21 cellular contexts compared by ENCODE assay signal in genomic region chr22:48772286-48772907, GRCh38.
DNase-seq lines count a peak whose midpoint lies in the region; ATAC-seq and TF ChIP-seq lines count a peak whose summit lies in the region.
"Had no signal": no experiment of that assay in that cellular context is flagged by ENCODE, and none has a peak within 500 bp of the region (broad histone marks: within the 10 kb centered on the region; RNA-seq: fewer than 3 reads in every experiment).

No MANE protein-coding gene starts in this region.

- H3K4me3 Mint-ChIP-seq in endodermal cell = no peak overlapping the region
- H3K4me3 Mint-ChIP-seq: CD4-positive, CD25-positive, alpha-beta regulatory T cell; CD8-positive, alpha-beta memory T cell; GM23338 had no signal

- no peaks in the 10 kb centered on the region for H3K27me3 Mint-ChIP-seq in endodermal cell (ENCODE audit: insufficient read depth)

- H3K27me3 ChIP-seq in endodermal cell (ENCODE audit: control insufficient read depth, insufficient read depth, low read length, poor library complexity, severe bottlenecking) (no peaks in the 10 kb centered on the region), lung (ENCODE audit: control insufficient read depth, insufficient read depth) (no peaks in the 10 kb centered on the region)
- H3K27me3 ChIP-seq: BE2C had no signal

- no peak overlapping the region for H3K27ac ChIP-seq in endodermal cell (ENCODE audit: low read depth, low read length)
- H3K27ac ChIP-seq in lung (ENCODE audit: low read depth in 1 of 2, low read length in 1 of 2) = no peak overlapping the region
- H3K27ac ChIP-seq: HL-60 had no signal

- ATAC-seq in left ventricle myocardium superior = no peak
- ATAC-seq in lung (ENCODE audit: insufficient read depth, low FRiP score) = no peak
- no peak for ATAC-seq in HG03565 (IDR thresholded peaks at IDR 0.05; ENCODE audit: unreplicated experiment)
- ATAC-seq: GM12878, GM23338 had no signal

- H3K4me1 ChIP-seq in endodermal cell (ENCODE audit: control insufficient read depth, insufficient read depth, low read length) = no peaks in the 10 kb centered on the region
- H3K4me1 ChIP-seq in lung (ENCODE audit: control insufficient read depth in 2 of 2, insufficient read depth in 2 of 2, low read length in 2 of 2) = no peaks in the 10 kb centered on the region
- H3K4me1 ChIP-seq: BE2C had no signal

- H3K9me3 Mint-ChIP-seq in endodermal cell = peaks cover 17% of the 10 kb centered on the region

- no peaks in the 10 kb centered on the region for H3K36me3 Mint-ChIP-seq in endodermal cell (ENCODE audit: low read depth)
- H3K36me3 Mint-ChIP-seq: CD4-positive, CD25-positive, alpha-beta regulatory T cell; CD8-positive, alpha-beta memory T cell had no signal

- H3K27ac Mint-ChIP-seq in endodermal cell = no peak overlapping the region
- H3K27ac Mint-ChIP-seq: CD8-positive, alpha-beta memory T cell; GM23338 had no signal

- TF ChIP-seq CTCF in endodermal cell (conservative IDR thresholded peaks at IDR 0.05) (no peak), lung (IDR thresholded peaks at IDR 0.05; ENCODE audit: control extremely low read depth, extremely low read depth) (no peak)

- DNase-seq in cardiac septum (ENCODE audit: low spot score) (peak; percentile 59), left ventricle myocardium superior (no peak), endodermal cell (peak; percentile 29), lung (ENCODE audit: low spot score) (peak; percentile 14), cerebellum (ENCODE audit: low spot score) (no peak)
- no peak for DNase-seq in stimulated activated CD4-positive, alpha-beta T cell treated with anti-CD3 and anti-CD28 coated beads, Interleukin-12 subunit alpha, Interleukin-12 subunit beta, amount 100 ng/mL, for 4 hours
- DNase-seq: ACHN; BE2C; C1 segment of cervical spinal cord; CD4-positive, CD25-positive, alpha-beta regulatory T cell; CD8-positive, alpha-beta memory T cell; COR-L47; DMS 273 treated with DMSO at 0.1 percent for 48 hours; DMS53; DND-41; EL; HCEC 1CT had no signal

- peaks cover 17% of the 10 kb centered on the region for H3K9me3 ChIP-seq in endodermal cell (ENCODE audit: control insufficient read depth, low read length)
- H3K9me3 ChIP-seq in lung (ENCODE audit: control insufficient read depth in 2 of 2, insufficient read depth in 1 of 2, low read length in 1 of 2) = peaks cover 0 to 8% of the 10 kb centered on the region in 2 donors
- H3K9me3 ChIP-seq: BE2C had no signal

- H3K4me3 ChIP-seq in endodermal cell (ENCODE audit: low read length) (no peak overlapping the region), lung (no peak overlapping the region)
- H3K4me3 ChIP-seq: GM12878, GM23338 had no signal

- 90 to 98% methylated on average over 14 to 19 of the region's 19 CpGs for WGBS in endodermal cell (ENCODE audit: insufficient coverage in 1 of 2, insufficient read length in 1 of 2), 2 experiments
- 83 to 84% methylated on average over 19 of the region's 19 CpGs for WGBS in lung, 2 donors

- H3K4me1 Mint-ChIP-seq in endodermal cell = no peaks in the 10 kb centered on the region
- H3K4me1 Mint-ChIP-seq: CD4-positive, CD25-positive, alpha-beta regulatory T cell; CD8-positive, alpha-beta memory T cell; GM23338 had no signal

- no peak overlapping the region for H3K9ac ChIP-seq in endodermal cell (ENCODE audit: extremely low read depth, low read length, poor library complexity, severe bottlenecking)

- intact Hi-C loops in cardiac septum (cut with DNase I) = no loop called here
- intact Hi-C loops in left ventricle myocardium superior (cut with micrococcal nuclease) = no loop called here

- H3K36me3 ChIP-seq in endodermal cell (ENCODE audit: control insufficient read depth, insufficient read depth, low read length) (no peaks in the 10 kb centered on the region), lung (ENCODE audit: control insufficient read depth in 2 of 2, insufficient read depth in 2 of 2, low read length in 2 of 2) (no peaks in the 10 kb centered on the region)
- H3K36me3 ChIP-seq: BE2C had no signal

Comparison
In these comparisons a context has a peak if more than half of its experiments do, and no peak if none do; other contexts are left out.
1. DNase-seq: peak in cardiac septum (single experiment), endodermal cell (single experiment) and lung (single experiment); none in left ventricle myocardium superior (single experiment), cerebellum (single experiment) and stimulated activated CD4-positive, alpha-beta T cell treated with anti-CD3 and anti-CD28 coated beads, Interleukin-12 subunit alpha, Interleukin-12 subunit beta, amount 100 ng/mL, for 4 hours (single experiment).